ENCODE assay signal across 9 cellular contexts in the genomic region with DNA sequence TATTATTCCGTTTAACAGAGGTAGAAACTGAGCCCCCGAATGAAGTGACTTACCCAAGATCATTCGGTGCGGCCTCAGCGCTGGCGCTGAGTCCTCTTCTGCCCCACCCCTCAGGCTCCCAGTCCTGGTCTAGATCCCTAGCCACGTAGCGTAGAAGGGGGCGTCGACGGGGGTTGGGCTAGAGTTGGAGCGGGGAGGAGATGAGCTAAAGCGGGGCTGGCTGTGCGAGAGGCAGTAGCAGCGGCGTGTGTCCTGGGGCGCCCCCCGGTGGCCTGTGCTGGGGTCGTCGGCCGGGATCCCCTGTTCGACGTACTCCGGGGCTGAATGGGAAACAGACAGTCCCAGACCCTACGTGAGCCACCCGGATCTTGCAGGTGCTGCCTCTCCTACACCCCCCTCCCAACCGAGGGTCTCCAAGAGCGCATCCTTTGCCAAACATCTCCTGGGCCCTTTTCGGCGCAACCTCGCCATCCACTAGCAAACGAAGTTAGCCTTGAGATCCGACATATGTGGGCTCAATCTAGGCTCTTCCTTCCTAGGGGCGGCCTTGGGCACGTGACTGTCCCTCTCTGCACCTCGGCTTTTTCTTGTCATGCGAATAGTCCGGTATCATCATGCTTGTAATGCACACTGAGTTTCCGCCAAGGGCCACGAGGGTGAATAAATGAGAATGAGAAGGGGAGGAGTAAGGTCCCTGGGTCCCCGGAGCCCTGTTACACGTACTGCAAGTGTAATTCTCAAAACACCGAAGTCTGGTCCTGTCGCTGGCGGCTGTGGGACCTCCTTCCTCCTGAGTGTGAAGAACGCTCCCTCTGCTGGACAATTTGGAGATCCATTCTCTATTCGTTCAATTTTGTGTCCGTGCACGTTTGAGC. TPM values are rescaled to one million over a fixed set of nuclear protein-coding genes. Genes with fewer than 3 reads are reported as not detected.
A peak's percentile ranks its signal among the peaks of the same experiment; 100 is the strongest.
DNase-seq lines count a peak whose midpoint lies in the region; ATAC-seq lines count a peak whose summit lies in the region.
"Had no signal": no experiment of that assay in that cellular context is flagged by ENCODE, and none has a peak within 500 bp of the region (broad histone marks: within the 10 kb centered on the region; RNA-seq: fewer than 3 reads in every experiment).

No MANE protein-coding gene starts in this region.

- peak overlapping the region; percentile 89 for H3K4me2 ChIP-seq in BLaER1

- H3K4me1 ChIP-seq in BLaER1 = peaks cover 21% of the 10 kb centered on the region

- peaks cover 9% of the 10 kb centered on the region for H3K36me3 Mint-ChIP-seq in effector memory CD8-positive, alpha-beta T cell (ENCODE audit: insufficient read depth)
- no peaks in the 10 kb centered on the region for H3K36me3 Mint-ChIP-seq in memory B cell

- no peaks in the 10 kb centered on the region for H4K20me1 ChIP-seq in BLaER1

- peak overlapping the region; percentile 38; the same call in 1 of the 2 replicates for H3K9ac ChIP-seq in BLaER1

- H3K9me3 Mint-ChIP-seq in effector memory CD8-positive, alpha-beta T cell = no peaks in the 10 kb centered on the region
- no peaks in the 10 kb centered on the region for H3K9me3 Mint-ChIP-seq in memory B cell

- peak overlapping the region; percentile 62 for H3K4me3 ChIP-seq in BLaER1

- ATAC-seq in GM19397 (IDR thresholded peaks at IDR 0.05; ENCODE audit: unreplicated experiment) = peak; percentile 62
- peak; percentile 86 for ATAC-seq in effector memory CD8-positive, alpha-beta T cell (replicated peaks)
- peak; percentile 86 for ATAC-seq in memory B cell (ENCODE audit: low read depth)

- peaks cover 15 to 20% of the 10 kb centered on the region in 2 donors for H3K4me1 Mint-ChIP-seq in effector memory CD8-positive, alpha-beta T cell (ENCODE audit: low read depth in 2 of 2)
- H3K4me1 Mint-ChIP-seq in memory B cell = peaks cover 13% of the 10 kb centered on the region

- peak overlapping the region; percentile 82 to 89 for H3K27ac Mint-ChIP-seq in effector memory CD8-positive, alpha-beta T cell
- no peak overlapping the region for H3K27ac Mint-ChIP-seq in memory B cell

- H3K27me3 ChIP-seq in BLaER1 = no peaks in the 10 kb centered on the region

- no peak overlapping the region; the same call in 1 of the 2 replicates for H3K27ac ChIP-seq in BLaER1

- H3K4me3 Mint-ChIP-seq in effector memory CD8-positive, alpha-beta T cell = peak overlapping the region; percentile 85 to 86
- peak overlapping the region; percentile 84 for H3K4me3 Mint-ChIP-seq in memory B cell

- peaks cover 3 to 4% of the 10 kb centered on the region in 2 donors for H3K27me3 Mint-ChIP-seq in effector memory CD8-positive, alpha-beta T cell
- peaks cover 5% of the 10 kb centered on the region for H3K27me3 Mint-ChIP-seq in memory B cell

- H3K36me3 ChIP-seq in BLaER1 = no peaks in the 10 kb centered on the region

- H3K9me3 ChIP-seq in BLaER1 = no peaks in the 10 kb centered on the region

- DNase-seq in HT1080 (ENCODE audit: low read depth) (peak; percentile 73), NOMO-1 (lab: John Stamatoyannopoulos, UW; ENCODE audit: unreplicated experiment in 2 of 2) (peak; percentile 88 to 92), memory B cell (ENCODE audit: low spot score in 2 of 2) (peak; percentile 93 to 99)
- peak; percentile 90 to 93 for DNase-seq in activated CD8-positive, alpha-beta memory T cell treated with anti-CD3 and anti-CD28 coated beads for 1 hour (ENCODE audit: extremely low read depth in 1 of 2, low read depth in 1 of 2)
- DNase-seq in effector memory CD8-positive, alpha-beta T cell = peak; percentile 97 to 98 (median 97)
- peak; percentile 93 for DNase-seq in stimulated activated CD8-positive, alpha-beta memory T cell treated with anti-CD3 and anti-CD28 coated beads, Interleukin-12 subunit alpha, Interleukin-12 subunit beta, amount 100 ng/mL, for 1 hour (ENCODE audit: low read depth)

RNA-seq across cellular contexts. Expression of gene CYP4F22, which starts 47.7 kb away (rescaled TPM):
- total RNA-seq in HT1080 (2014; rRNA removed; shearing (Covaris generic)) = not detected in 2 replicates
- polyA plus RNA-seq in HT1080 (2015; cell fraction: cytosol; rRNA removed) = not detected in 2 replicates
- polyA plus RNA-seq in HT1080 (2015; cell fraction: nucleus; rRNA removed) = not detected in 2 replicates

RNA-seq across cellular contexts. Expression of gene CYP4F8, which starts 59.0 kb away (rescaled TPM):
- not detected in 2 replicates for total RNA-seq in HT1080 (2014; rRNA removed; shearing (Covaris generic))
- not detected in 2 replicates for polyA plus RNA-seq in HT1080 (2015; cell fraction: cytosol; rRNA removed)
- polyA plus RNA-seq in HT1080 (2015; cell fraction: nucleus; rRNA removed) = not detected in 2 replicates
- total RNA-seq: T-helper 1 cell treated with Interleukin-12 subunit alpha and Interleukin-12 subunit beta and Interleukin-4 antibody, amounts not matched to agents 30 ng/mL and 1 ng/mL, for 36 hours had no signal
